19 cellular contexts compared by ENCODE assay signal in the genomic region with DNA sequence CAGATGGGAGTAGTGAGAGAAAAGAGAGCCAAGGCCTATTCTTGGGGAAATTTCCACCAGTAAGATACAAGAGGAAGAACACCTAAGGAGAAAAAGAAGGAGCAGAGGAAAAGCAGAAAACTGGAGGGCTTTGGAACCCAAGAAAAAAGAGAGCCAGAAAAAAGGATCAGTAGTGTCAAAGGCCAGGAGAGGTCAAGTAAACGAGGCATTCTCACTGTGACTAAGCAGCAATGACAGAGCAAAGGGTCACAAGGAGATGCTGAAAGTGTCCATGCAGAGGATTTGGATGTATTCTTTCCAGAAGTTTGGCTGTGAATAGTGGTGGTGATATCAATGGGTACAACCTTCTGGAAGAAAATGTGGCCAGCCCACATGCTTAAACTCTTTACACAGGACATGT.
DNase-seq lines count a peak whose midpoint lies in the region; ATAC-seq, FAIRE-seq and TF ChIP-seq lines count a peak whose summit lies in the region.
"Had no signal": no experiment of that assay in that cellular context is flagged by ENCODE, and none has a peak within 500 bp of the region (broad histone marks: within the 10 kb centered on the region; RNA-seq: fewer than 3 reads in every experiment).

No MANE protein-coding gene starts in this region.

- H3K27ac Mint-ChIP-seq in GM23338 (no peak overlapping the region), astrocyte (ENCODE audit: unreplicated experiment) (no peak overlapping the region)
- H3K27ac Mint-ChIP-seq: CD4-positive, alpha-beta T cell; IgD-negative memory B cell had no signal

- no peak for TF ChIP-seq POLR2A in GM18505 (IDR thresholded peaks at IDR 0.05; ENCODE audit: borderline replicate concordance, extremely low read depth, insufficient read depth, insufficient read length)

- DNase-seq in GM23338 (ENCODE audit: low spot score) = no peak
- no peak for DNase-seq in astrocyte (ENCODE audit: low read depth)
- peak; percentile 7 for DNase-seq in fibroblast of mammary gland (ENCODE audit: low read depth)
- DNase-seq in osteoblast (ENCODE audit: insufficient read length, low spot score, missing footprints) = no peak
- no peak for DNase-seq in activated gamma-delta T cell treated with Interleukin-2 at 50 U/mL for 16 hours
- no peak for DNase-seq in stimulated activated CD4-positive, alpha-beta T cell treated with anti-CD3 and anti-CD28 coated beads, Interleukin-4, amount 100 ng/mL, for 4 hours
- DNase-seq: AML-193; Caco-2; CD4-positive, alpha-beta T cell; KG1 had no signal

- H3K27ac ChIP-seq in GM23338 (ENCODE audit: low read depth) (no peak overlapping the region), astrocyte (ENCODE audit: low read depth, low read length) (no peak overlapping the region), osteoblast (ENCODE audit: low read depth, low read length) (no peak overlapping the region)
- H3K27ac ChIP-seq: 22Rv1, C4-2B, HL-60 had no signal

- H3K9me3 ChIP-seq in astrocyte (ENCODE audit: insufficient read depth, low read depth, low read length) = no peaks in the 10 kb centered on the region
- no peaks in the 10 kb centered on the region for H3K9me3 ChIP-seq in osteoblast (ENCODE audit: low read depth, low read length)
- H3K9me3 ChIP-seq: A549, Caco-2, HAP-1 had no signal

- H2AFZ ChIP-seq in GM23338 (0 out of 2 replicates have a peak overlapping the region, but pooled peaks have one; percentile 26), astrocyte (ENCODE audit: low read depth, low read length) (no peak overlapping the region), osteoblast (ENCODE audit: low read length) (peak overlapping the region; percentile 33)

- no peaks in the 10 kb centered on the region for H3F3A ChIP-seq in GM23338 (replicated peaks; ENCODE audit: low read depth)

- H3K4me2 ChIP-seq in GM23338 (no peak overlapping the region), astrocyte (ENCODE audit: low read length) (no peak overlapping the region), osteoblast (ENCODE audit: insufficient read depth, low read length) (no peak overlapping the region)
- H3K4me2 ChIP-seq: A549 had no signal

- no peaks in the 10 kb centered on the region for H3K36me3 Mint-ChIP-seq in GM23338 (ENCODE audit: low read depth)
- no peaks in the 10 kb centered on the region for H3K36me3 Mint-ChIP-seq in astrocyte (ENCODE audit: low read depth, unreplicated experiment)
- H3K36me3 Mint-ChIP-seq: IgD-negative memory B cell had no signal

- no peaks in the 10 kb centered on the region for H3K36me3 ChIP-seq in GM23338 (ENCODE audit: insufficient read depth)
- no peaks in the 10 kb centered on the region for H3K36me3 ChIP-seq in astrocyte (ENCODE audit: insufficient read depth, low read length)
- no peaks in the 10 kb centered on the region for H3K36me3 ChIP-seq in osteoblast (ENCODE audit: insufficient read depth, low read length)
- H3K36me3 ChIP-seq: HAP-1 had no signal

- H3K4me1 ChIP-seq in GM23338 (ENCODE audit: insufficient read depth) = no peaks in the 10 kb centered on the region
- no peaks in the 10 kb centered on the region for H3K4me1 ChIP-seq in astrocyte (ENCODE audit: insufficient read depth, low read length)
- H3K4me1 ChIP-seq in osteoblast (ENCODE audit: insufficient read depth, low read length) = peaks cover 6% of the 10 kb centered on the region
- H3K4me1 ChIP-seq: Caco-2, HAP-1 had no signal

- H3K27me3 Mint-ChIP-seq in GM23338 (ENCODE audit: insufficient read depth, low read depth, poor library complexity) (no peaks in the 10 kb centered on the region), astrocyte (ENCODE audit: low read depth, unreplicated experiment) (no peaks in the 10 kb centered on the region)
- H3K27me3 Mint-ChIP-seq: CD4-positive, alpha-beta T cell had no signal

- TF ChIP-seq CTCF in GM23338 (conservative IDR thresholded peaks at IDR 0.05; ENCODE audit: low read depth in 2 of 2) = no peak
- TF ChIP-seq CTCF in astrocyte (IDR thresholded peaks at IDR 0.05; ENCODE audit: insufficient read depth, low read depth, low read length) = no peak
- TF ChIP-seq CTCF in fibroblast of mammary gland (conservative IDR thresholded peaks at IDR 0.05; ENCODE audit: control insufficient read depth, insufficient read depth, low read depth, low read length) = no peak
- TF ChIP-seq CTCF in osteoblast (IDR thresholded peaks at IDR 0.05; ENCODE audit: extremely low read depth, low read depth, low read length) = no peak

- H3K27me3 ChIP-seq in GM23338 (ENCODE audit: insufficient read depth) (no peaks in the 10 kb centered on the region), astrocyte (ENCODE audit: insufficient read depth, low read length) (no peaks in the 10 kb centered on the region), osteoblast (ENCODE audit: insufficient read depth, low read length) (no peaks in the 10 kb centered on the region)

- no peaks in the 10 kb centered on the region for H3K9me3 Mint-ChIP-seq in GM23338
- H3K9me3 Mint-ChIP-seq in astrocyte (ENCODE audit: unreplicated experiment) = no peaks in the 10 kb centered on the region
- H3K9me3 Mint-ChIP-seq: CD4-positive, alpha-beta T cell; IgD-negative memory B cell had no signal

- no peak overlapping the region for H3K4me3 Mint-ChIP-seq in GM23338
- H3K4me3 Mint-ChIP-seq in astrocyte (ENCODE audit: unreplicated experiment) = peak overlapping the region; percentile 10
- H3K4me3 Mint-ChIP-seq: CD4-positive, alpha-beta T cell; IgD-negative memory B cell had no signal

- no peaks in the 10 kb centered on the region for H3K9me2 ChIP-seq in GM23338 (ENCODE audit: insufficient read depth)

- H3K4me1 Mint-ChIP-seq in GM23338 = no peaks in the 10 kb centered on the region
- no peaks in the 10 kb centered on the region for H3K4me1 Mint-ChIP-seq in astrocyte (ENCODE audit: low read depth, unreplicated experiment)
- H3K4me1 Mint-ChIP-seq: IgD-negative memory B cell had no signal

- H3K9ac ChIP-seq in astrocyte (ENCODE audit: low read length) = no peak overlapping the region

- FAIRE-seq in astrocyte (lab: Jason Lieb, UNC) = no peak
- FAIRE-seq: A549, G401.6, GM12891 had no signal

- no peaks in the 10 kb centered on the region for H4K20me1 ChIP-seq in GM23338 (replicated peaks; ENCODE audit: insufficient read depth)
- no peaks in the 10 kb centered on the region for H4K20me1 ChIP-seq in astrocyte (ENCODE audit: insufficient read depth, low read length)
- H4K20me1 ChIP-seq in osteoblast (ENCODE audit: insufficient read depth, low read length) = no peaks in the 10 kb centered on the region

- H3K79me2 ChIP-seq in GM23338 (replicated peaks; ENCODE audit: insufficient read depth) (no peaks in the 10 kb centered on the region), astrocyte (ENCODE audit: insufficient read depth, low read length) (no peaks in the 10 kb centered on the region), osteoblast (ENCODE audit: insufficient read depth, low read length) (no peaks in the 10 kb centered on the region)

- H3K4me3 ChIP-seq in GM23338 = no peak overlapping the region
- no peak overlapping the region for H3K4me3 ChIP-seq in astrocyte (ENCODE audit: insufficient read depth, low read depth, low read length)
- H3K4me3 ChIP-seq in fibroblast of mammary gland (ENCODE audit: control insufficient read depth, low read depth, low read length) = no peak overlapping the region
- no peak overlapping the region for H3K4me3 ChIP-seq in osteoblast (ENCODE audit: insufficient read depth, low read length)
- H3K4me3 ChIP-seq: A549, HAP-1 had no signal

- no peak for ATAC-seq in GM23338
- ATAC-seq in GM18505 (IDR thresholded peaks at IDR 0.05; ENCODE audit: unreplicated experiment) = no peak
- ATAC-seq: A549 had no signal

TF ChIP-seq in GM23338, 12 proteins besides CTCF, POLR2A, EP300 and RAD21 (continues in another document):
- TF ChIP-seq STAT1 (IDR thresholded peaks at IDR 0.05; ENCODE audit: unreplicated experiment) = no peak
- TF ChIP-seq, protein P1, sequence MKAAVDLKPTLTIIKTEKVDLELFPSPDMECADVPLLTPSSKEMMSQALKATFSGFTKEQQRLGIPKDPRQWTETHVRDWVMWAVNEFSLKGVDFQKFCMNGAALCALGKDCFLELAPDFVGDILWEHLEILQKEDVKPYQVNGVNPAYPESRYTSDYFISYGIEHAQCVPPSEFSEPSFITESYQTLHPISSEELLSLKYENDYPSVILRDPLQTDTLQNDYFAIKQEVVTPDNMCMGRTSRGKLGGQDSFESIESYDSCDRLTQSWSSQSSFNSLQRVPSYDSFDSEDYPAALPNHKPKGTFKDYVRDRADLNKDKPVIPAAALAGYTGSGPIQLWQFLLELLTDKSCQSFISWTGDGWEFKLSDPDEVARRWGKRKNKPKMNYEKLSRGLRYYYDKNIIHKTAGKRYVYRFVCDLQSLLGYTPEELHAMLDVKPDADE (IDR thresholded peaks at IDR 0.05) = no peak
- TF ChIP-seq, protein P2, sequence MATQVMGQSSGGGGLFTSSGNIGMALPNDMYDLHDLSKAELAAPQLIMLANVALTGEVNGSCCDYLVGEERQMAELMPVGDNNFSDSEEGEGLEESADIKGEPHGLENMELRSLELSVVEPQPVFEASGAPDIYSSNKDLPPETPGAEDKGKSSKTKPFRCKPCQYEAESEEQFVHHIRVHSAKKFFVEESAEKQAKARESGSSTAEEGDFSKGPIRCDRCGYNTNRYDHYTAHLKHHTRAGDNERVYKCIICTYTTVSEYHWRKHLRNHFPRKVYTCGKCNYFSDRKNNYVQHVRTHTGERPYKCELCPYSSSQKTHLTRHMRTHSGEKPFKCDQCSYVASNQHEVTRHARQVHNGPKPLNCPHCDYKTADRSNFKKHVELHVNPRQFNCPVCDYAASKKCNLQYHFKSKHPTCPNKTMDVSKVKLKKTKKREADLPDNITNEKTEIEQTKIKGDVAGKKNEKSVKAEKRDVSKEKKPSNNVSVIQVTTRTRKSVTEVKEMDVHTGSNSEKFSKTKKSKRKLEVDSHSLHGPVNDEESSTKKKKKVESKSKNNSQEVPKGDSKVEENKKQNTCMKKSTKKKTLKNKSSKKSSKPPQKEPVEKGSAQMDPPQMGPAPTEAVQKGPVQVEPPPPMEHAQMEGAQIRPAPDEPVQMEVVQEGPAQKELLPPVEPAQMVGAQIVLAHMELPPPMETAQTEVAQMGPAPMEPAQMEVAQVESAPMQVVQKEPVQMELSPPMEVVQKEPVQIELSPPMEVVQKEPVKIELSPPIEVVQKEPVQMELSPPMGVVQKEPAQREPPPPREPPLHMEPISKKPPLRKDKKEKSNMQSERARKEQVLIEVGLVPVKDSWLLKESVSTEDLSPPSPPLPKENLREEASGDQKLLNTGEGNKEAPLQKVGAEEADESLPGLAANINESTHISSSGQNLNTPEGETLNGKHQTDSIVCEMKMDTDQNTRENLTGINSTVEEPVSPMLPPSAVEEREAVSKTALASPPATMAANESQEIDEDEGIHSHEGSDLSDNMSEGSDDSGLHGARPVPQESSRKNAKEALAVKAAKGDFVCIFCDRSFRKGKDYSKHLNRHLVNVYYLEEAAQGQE (IDR thresholded peaks at IDR 0.05; ENCODE audit: unreplicated experiment) = no peak
